9 cellular contexts compared by ENCODE assay signal in genomic region chr3:143016321-143016972, GRCh38. TPM values are rescaled to one million over a fixed set of nuclear protein-coding genes. Genes with fewer than 3 reads are reported as not detected.
DNase-seq lines count a peak whose midpoint lies in the region; ATAC-seq and TF ChIP-seq lines count a peak whose summit lies in the region.
"Had no signal": no experiment of that assay in that cellular context is flagged by ENCODE, and none has a peak within 500 bp of the region (broad histone marks: within the 10 kb centered on the region; RNA-seq: fewer than 3 reads in every experiment).

No MANE protein-coding gene starts in this region.

- H3K9me3 ChIP-seq in Panc1 (ENCODE audit: control insufficient read depth, insufficient read depth, low read depth, low read length) = no peaks in the 10 kb centered on the region
- H3K9me3 ChIP-seq: SJSA1 had no signal

- TF ChIP-seq CTCF in natural killer cell (IDR thresholded peaks at IDR 0.05) = peak; percentile 66
- peak; percentile 65; the same call in 1 of the 2 replicates for TF ChIP-seq CTCF in Panc1 (IDR thresholded peaks at IDR 0.05)
- no peak for TF ChIP-seq CTCF in GM20000 (IDR thresholded peaks at IDR 0.05; ENCODE audit: extremely low read depth, missing control alignments)

- DNase-seq in natural killer cell (no peak), Panc1 (ENCODE audit: low read depth, low spot score) (no peak), germinal center (ENCODE audit: low spot score) (peak; percentile 18), GM20000 (ENCODE audit: low spot score) (no peak)
- DNase-seq in natural killer cell treated with Interleukin-12 subunit alpha and Interleukin-12 subunit beta and Interleukin-15 and Interleukin-18, amount 100 ng/mL, for 72 hours (ENCODE audit: low spot score) = no peak
- DNase-seq in activated naive CD8-positive, alpha-beta T cell treated with anti-CD3 and anti-CD28 coated beads, Interleukin-2, amount 50 U/mL, for 24 hours = no peak

- H3K36me3 Mint-ChIP-seq in natural killer cell = peaks cover 19% of the 10 kb centered on the region
- H3K36me3 Mint-ChIP-seq in natural killer cell treated with Interleukin-12 subunit alpha and Interleukin-12 subunit beta and Interleukin-15 and Interleukin-18, amount 100 ng/mL, for 72 hours = peaks cover 30% of the 10 kb centered on the region
- peaks cover 58% of the 10 kb centered on the region for H3K36me3 Mint-ChIP-seq in activated naive CD8-positive, alpha-beta T cell treated with anti-CD3 and anti-CD28 coated beads, Interleukin-2, amount 50 U/mL, for 24 hours (ENCODE audit: low read depth)

- H3K4me1 ChIP-seq in Panc1 (ENCODE audit: control insufficient read depth, insufficient read depth, low read length) = no peaks in the 10 kb centered on the region
- H3K4me1 ChIP-seq: SJSA1 had no signal

- H3K4me1 Mint-ChIP-seq in natural killer cell = peaks cover 11 to 20% of the 10 kb centered on the region in 2 donors
- peaks cover 8 to 10% of the 10 kb centered on the region in 2 donors for H3K4me1 Mint-ChIP-seq in natural killer cell treated with Interleukin-12 subunit alpha and Interleukin-12 subunit beta and Interleukin-15 and Interleukin-18, amount 100 ng/mL, for 72 hours (ENCODE audit: low read depth in 2 of 2)
- peaks cover 13% of the 10 kb centered on the region for H3K4me1 Mint-ChIP-seq in activated naive CD8-positive, alpha-beta T cell treated with anti-CD3 and anti-CD28 coated beads, Interleukin-2, amount 50 U/mL, for 24 hours

- peaks cover 34% of the 10 kb centered on the region for H3K36me3 ChIP-seq in Panc1 (ENCODE audit: control insufficient read depth, insufficient read depth, low read length)

- CTCF ChIA-PET in Panc1 (lab: Charles Lee) = no interaction called here

- POLR2A ChIA-PET in Panc1 (lab: Charles Lee) = no interaction called here

- H3K27ac Mint-ChIP-seq in natural killer cell = no peak overlapping the region
- no peak overlapping the region for H3K27ac Mint-ChIP-seq in natural killer cell treated with Interleukin-12 subunit alpha and Interleukin-12 subunit beta and Interleukin-15 and Interleukin-18, amount 100 ng/mL, for 72 hours
- no peak overlapping the region for H3K27ac Mint-ChIP-seq in activated naive CD8-positive, alpha-beta T cell treated with anti-CD3 and anti-CD28 coated beads, Interleukin-2, amount 50 U/mL, for 24 hours

- ATAC-seq in natural killer cell (peak in 1 of 3 donors; percentile 50), Panc1 (no peak), HG03159 (IDR thresholded peaks at IDR 0.05; ENCODE audit: unreplicated experiment) (no peak), GM19328 (IDR thresholded peaks at IDR 0.05; ENCODE audit: unreplicated experiment) (no peak)
- no peak for ATAC-seq in natural killer cell treated with Interleukin-12 subunit alpha and Interleukin-12 subunit beta and Interleukin-15 and Interleukin-18, amount 100 ng/mL, for 72 hours
- ATAC-seq in activated naive CD8-positive, alpha-beta T cell treated with anti-CD3 and anti-CD28 coated beads, Interleukin-2, amount 50 U/mL, for 24 hours = no peak

- H3K27me3 Mint-ChIP-seq in natural killer cell (ENCODE audit: low read depth in 2 of 2) = no peaks in the 10 kb centered on the region
- no peaks in the 10 kb centered on the region for H3K27me3 Mint-ChIP-seq in natural killer cell treated with Interleukin-12 subunit alpha and Interleukin-12 subunit beta and Interleukin-15 and Interleukin-18, amount 100 ng/mL, for 72 hours
- H3K27me3 Mint-ChIP-seq in activated naive CD8-positive, alpha-beta T cell treated with anti-CD3 and anti-CD28 coated beads, Interleukin-2, amount 50 U/mL, for 24 hours = no peaks in the 10 kb centered on the region

- no peaks in the 10 kb centered on the region for H3K27me3 ChIP-seq in Panc1 (ENCODE audit: control insufficient read depth, insufficient read depth, low read length)
- H3K27me3 ChIP-seq: SJSA1 had no signal

- H3K4me3 ChIP-seq in Panc1 (ENCODE audit: low read depth in 2 of 2, low read length in 2 of 2) = no peak overlapping the region
- H3K4me3 ChIP-seq: SJSA1 had no signal

- H3K9me3 Mint-ChIP-seq in natural killer cell = no peaks in the 10 kb centered on the region
- H3K9me3 Mint-ChIP-seq in natural killer cell treated with Interleukin-12 subunit alpha and Interleukin-12 subunit beta and Interleukin-15 and Interleukin-18, amount 100 ng/mL, for 72 hours = no peaks in the 10 kb centered on the region
- H3K9me3 Mint-ChIP-seq in activated naive CD8-positive, alpha-beta T cell treated with anti-CD3 and anti-CD28 coated beads, Interleukin-2, amount 50 U/mL, for 24 hours = no peaks in the 10 kb centered on the region

- in situ Hi-C loops in Panc1 (cut with HindIII; ENCODE audit: low pct_unique_long_range_greater_than_20kb, low sequenced_read_pairs) = no loop called here

- intact Hi-C loops in natural killer cell (cut with micrococcal nuclease) (no loop called here), Panc1 (cut with micrococcal nuclease; ENCODE audit: unreplicated experiment) (no loop called here)

- H3K4me3 Mint-ChIP-seq in natural killer cell = no peak overlapping the region
- no peak overlapping the region for H3K4me3 Mint-ChIP-seq in natural killer cell treated with Interleukin-12 subunit alpha and Interleukin-12 subunit beta and Interleukin-15 and Interleukin-18, amount 100 ng/mL, for 72 hours
- H3K4me3 Mint-ChIP-seq in activated naive CD8-positive, alpha-beta T cell treated with anti-CD3 and anti-CD28 coated beads, Interleukin-2, amount 50 U/mL, for 24 hours = no peak overlapping the region

- H3K27ac ChIP-seq in Panc1 (ENCODE audit: low read length) = no peak overlapping the region
- H3K27ac ChIP-seq: SJSA1 had no signal

- BruUV-seq in Panc1 (replicated peaks; lab: Mats Ljungman, UMichigan) = TSS peak; percentile 1

RNA-seq across cellular contexts. Expression of gene U2SURP, which starts 15.1 kb away (rescaled TPM):
- total RNA-seq in natural killer cell (100 to 1,000 TPM; 165 to 179 (median 172) TPM), Panc1 (2021; ENCODE audit: unreplicated experiment) (135 TPM)
- 100 to 1,000 TPM; 113 to 166 TPM for total RNA-seq in natural killer cell treated with Interleukin-12 subunit alpha and Interleukin-12 subunit beta and Interleukin-15 and Interleukin-18, amount 100 ng/mL, for 72 hours
- 38.6 TPM for polyA plus RNA-seq in Panc1 (2012; ENCODE audit: insufficient read length)

RNA-seq across cellular contexts. Expression of gene PAQR9, which starts 53.0 kb away (rescaled TPM):
- not detected for total RNA-seq in natural killer cell
- total RNA-seq in natural killer cell treated with Interleukin-12 subunit alpha and Interleukin-12 subunit beta and Interleukin-15 and Interleukin-18, amount 100 ng/mL, for 72 hours = not detected
- 0.36 TPM for total RNA-seq in Panc1 (2021; ENCODE audit: unreplicated experiment)
- polyA plus RNA-seq in Panc1 (2012; ENCODE audit: insufficient read length) = 0.24 TPM
- total RNA-seq: SJSA1 had no signal
